22 cellular contexts compared by ENCODE assay signal in the genomic region with DNA sequence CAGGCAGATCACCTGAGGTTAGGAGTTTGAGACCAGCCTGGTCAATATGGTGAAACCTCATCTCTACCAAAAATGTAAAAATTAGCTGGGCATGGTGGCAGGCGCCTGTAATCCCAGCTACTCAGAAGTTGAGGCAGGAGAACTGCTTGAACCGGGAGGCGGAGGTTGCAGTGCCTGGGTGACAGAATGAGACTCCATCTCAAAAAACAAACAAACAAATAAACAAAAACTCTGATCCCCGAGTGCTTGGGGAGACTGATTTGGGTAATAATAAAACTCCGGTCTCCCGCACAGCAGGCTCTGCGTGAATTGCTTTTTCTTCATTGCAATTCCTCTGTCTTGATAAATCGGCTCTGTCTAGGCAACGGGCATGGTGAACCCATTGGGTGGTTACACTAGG.
A peak's percentile ranks its signal among the peaks of the same experiment; 100 is the strongest.
DNase-seq lines count a peak whose midpoint lies in the region; ATAC-seq, FAIRE-seq and TF ChIP-seq lines count a peak whose summit lies in the region.
"Had no signal": no experiment of that assay in that cellular context is flagged by ENCODE, and none has a peak within 500 bp of the region (broad histone marks: within the 10 kb centered on the region; RNA-seq: fewer than 3 reads in every experiment).

No MANE protein-coding gene starts in this region.

- no peak overlapping the region for H2BK15ac ChIP-seq in mesendoderm (replicated peaks; ENCODE audit: low read depth)

- H3K18ac ChIP-seq in mesendoderm (ENCODE audit: low read length), result no peak overlapping the region

- H3K9me3 Mint-ChIP-seq in GM23338, result no peaks in the 10 kb centered on the region
- no peaks in the 10 kb centered on the region for H3K9me3 Mint-ChIP-seq in astrocyte (ENCODE audit: unreplicated experiment)
- H3K9me3 Mint-ChIP-seq: CD4-positive, CD25-positive, alpha-beta regulatory T cell; CD8-positive, alpha-beta memory T cell had no signal

- ATAC-seq in GM23338 (peak; percentile 80), GM19452 (IDR thresholded peaks at IDR 0.05; ENCODE audit: unreplicated experiment) (no peak)
- ATAC-seq: GM12878, K562 had no signal

- no peaks in the 10 kb centered on the region for H3K79me1 ChIP-seq in mesendoderm (ENCODE audit: low read length)

- DNase-seq in GM23338 (ENCODE audit: low spot score) (peak; percentile 35), astrocyte (ENCODE audit: low read depth) (no peak), glomerular visceral epithelial cell (ENCODE audit: extremely low spot score) (no peak), mesendoderm (no peak)
- DNase-seq: ACHN; BE2C; C1 segment of cervical spinal cord; CD4-positive, CD25-positive, alpha-beta regulatory T cell; CD8-positive, alpha-beta memory T cell; COR-L47; DMS 273 treated with DMSO at 0.1 percent for 48 hours; DMS53; DND-41; EL; HCEC 1CT; IMR-90 had no signal

- H4K20me1 ChIP-seq in GM23338 (replicated peaks; ENCODE audit: insufficient read depth) (no peaks in the 10 kb centered on the region), astrocyte (ENCODE audit: insufficient read depth, low read length) (no peaks in the 10 kb centered on the region)

- no peaks in the 10 kb centered on the region for H3K9me3 ChIP-seq in astrocyte (ENCODE audit: insufficient read depth, low read depth, low read length)
- no peaks in the 10 kb centered on the region for H3K9me3 ChIP-seq in iPS-20b (ENCODE audit: insufficient read depth, low read depth, low read length)
- H3K9me3 ChIP-seq: BE2C had no signal

- no peak overlapping the region for H3K56ac ChIP-seq in mesendoderm (ENCODE audit: low read length)

- H3K4me3 ChIP-seq in GM23338 (0 out of 2 replicates have a peak overlapping the region, but pooled peaks have one; percentile 13), astrocyte (ENCODE audit: insufficient read depth, low read depth, low read length) (no peak overlapping the region), iPS-20b (ENCODE audit: low read length) (peak overlapping the region; percentile 6; the same call in 1 of the 2 replicates), mesendoderm (ENCODE audit: low read length) (no peak overlapping the region)
- H3K4me3 ChIP-seq: GM12878, K562 had no signal

- no peak overlapping the region for H2BK120ac ChIP-seq in mesendoderm (ENCODE audit: low read depth, low read length)

- H3K36me3 Mint-ChIP-seq in GM23338 (ENCODE audit: low read depth) (no peaks in the 10 kb centered on the region), astrocyte (ENCODE audit: low read depth, unreplicated experiment) (no peaks in the 10 kb centered on the region)
- H3K36me3 Mint-ChIP-seq: CD4-positive, CD25-positive, alpha-beta regulatory T cell; CD8-positive, alpha-beta memory T cell had no signal

- H3K27me3 Mint-ChIP-seq in GM23338 (ENCODE audit: insufficient read depth, low read depth, poor library complexity) (peaks cover 5% of the 10 kb centered on the region), astrocyte (ENCODE audit: low read depth, unreplicated experiment) (peaks cover 7% of the 10 kb centered on the region)
- H3K27me3 Mint-ChIP-seq: CD4-positive, CD25-positive, alpha-beta regulatory T cell had no signal

- no peak overlapping the region for H2BK5ac ChIP-seq in mesendoderm (ENCODE audit: low read length)

- H3K36me3 ChIP-seq in GM23338 (ENCODE audit: insufficient read depth) (no peaks in the 10 kb centered on the region), astrocyte (ENCODE audit: insufficient read depth, low read length) (no peaks in the 10 kb centered on the region), iPS-20b (ENCODE audit: insufficient read depth, low read depth, low read length) (no peaks in the 10 kb centered on the region), mesendoderm (ENCODE audit: control insufficient read depth, insufficient read depth, low read length) (no peaks in the 10 kb centered on the region)
- H3K36me3 ChIP-seq: BE2C had no signal

- H3K4me1 Mint-ChIP-seq in GM23338 (peaks cover 25% of the 10 kb centered on the region), astrocyte (ENCODE audit: low read depth, unreplicated experiment) (peaks cover 10% of the 10 kb centered on the region)
- H3K4me1 Mint-ChIP-seq: CD4-positive, CD25-positive, alpha-beta regulatory T cell; CD8-positive, alpha-beta memory T cell had no signal

- no peak overlapping the region for H3K9ac ChIP-seq in astrocyte (ENCODE audit: low read length)
- H3K9ac ChIP-seq in iPS-20b (ENCODE audit: low read depth, low read length), result no peak overlapping the region
- no peak overlapping the region for H3K9ac ChIP-seq in mesendoderm (ENCODE audit: low read length)

- H4K5ac ChIP-seq in mesendoderm (ENCODE audit: low read length), result no peak overlapping the region

- no CpG with 5 or more reads among the region's 9 CpGs for WGBS in mesendoderm (ENCODE audit: extremely low coverage, insufficient coverage, low lambda C conversion rate)

- H3K23ac ChIP-seq in mesendoderm (ENCODE audit: low read length), result no peak overlapping the region

- H3K27ac Mint-ChIP-seq in GM23338, result no peak overlapping the region
- no peak overlapping the region for H3K27ac Mint-ChIP-seq in astrocyte (ENCODE audit: unreplicated experiment)
- H3K27ac Mint-ChIP-seq: CD4-positive, CD25-positive, alpha-beta regulatory T cell; CD8-positive, alpha-beta memory T cell had no signal

- H3K79me2 ChIP-seq in GM23338 (replicated peaks; ENCODE audit: insufficient read depth) (no peaks in the 10 kb centered on the region), astrocyte (ENCODE audit: insufficient read depth, low read length) (no peaks in the 10 kb centered on the region), mesendoderm (ENCODE audit: control insufficient read depth, insufficient read depth, low read length) (no peaks in the 10 kb centered on the region)

- no peak overlapping the region for H2AFZ ChIP-seq in GM23338
- H2AFZ ChIP-seq in astrocyte (ENCODE audit: low read depth, low read length), result no peak overlapping the region

- H3K27ac ChIP-seq in GM23338 (ENCODE audit: low read depth), result no peak overlapping the region
- H3K27ac ChIP-seq in astrocyte (ENCODE audit: low read depth, low read length), result no peak overlapping the region
- H3K27ac ChIP-seq in iPS-20b (ENCODE audit: low read length), result no peak overlapping the region
- no peak overlapping the region for H3K27ac ChIP-seq in mesendoderm (ENCODE audit: low read depth, low read length)

- no peak overlapping the region for H4K8ac ChIP-seq in mesendoderm (ENCODE audit: low read depth, low read length)

- H3K4me3 Mint-ChIP-seq in GM23338 (no peak overlapping the region), astrocyte (ENCODE audit: unreplicated experiment) (no peak overlapping the region)
- H3K4me3 Mint-ChIP-seq: CD4-positive, CD25-positive, alpha-beta regulatory T cell; CD8-positive, alpha-beta memory T cell had no signal

- H3K4me2 ChIP-seq in GM23338, result peak overlapping the region; percentile 51
- H3K4me2 ChIP-seq in astrocyte (ENCODE audit: low read length), result no peak overlapping the region
- no peak overlapping the region for H3K4me2 ChIP-seq in mesendoderm (ENCODE audit: low read length)

- H3K4me1 ChIP-seq in GM23338 (ENCODE audit: insufficient read depth), result peaks cover 5% of the 10 kb centered on the region
- peaks cover 11% of the 10 kb centered on the region for H3K4me1 ChIP-seq in astrocyte (ENCODE audit: insufficient read depth, low read length)
- peaks cover 4% of the 10 kb centered on the region; the same call in 1 of the 2 replicates for H3K4me1 ChIP-seq in iPS-20b (ENCODE audit: insufficient read depth, low read length)
- H3K4me1 ChIP-seq in mesendoderm (ENCODE audit: control insufficient read depth, low read depth, low read length), result no peaks in the 10 kb centered on the region
- H3K4me1 ChIP-seq: BE2C had no signal

- peak; percentile 43 for FAIRE-seq in astrocyte (lab: Jason Lieb, UNC)
- FAIRE-seq: GM12878, GM19239, HTR-8/SVneo, K562 had no signal

- H2AK5ac ChIP-seq in mesendoderm (ENCODE audit: low read length), result no peak overlapping the region

- H3K4ac ChIP-seq in mesendoderm (ENCODE audit: low read depth, low read length), result no peak overlapping the region

- TF ChIP-seq CTCF in GM23338 (conservative IDR thresholded peaks at IDR 0.05; ENCODE audit: low read depth in 2 of 2) (no peak), astrocyte (IDR thresholded peaks at IDR 0.05; ENCODE audit: insufficient read depth, low read depth, low read length) (no peak)

- no peaks in the 10 kb centered on the region for H3K27me3 ChIP-seq in GM23338 (ENCODE audit: insufficient read depth)
- H3K27me3 ChIP-seq in astrocyte (ENCODE audit: insufficient read depth, low read length), result no peaks in the 10 kb centered on the region
- peaks cover 6% of the 10 kb centered on the region; the same call in 1 of the 2 replicates for H3K27me3 ChIP-seq in iPS-20b (ENCODE audit: insufficient read depth, low read length)
- H3K27me3 ChIP-seq in mesendoderm (ENCODE audit: insufficient read depth, low read length, poor library complexity), result no peaks in the 10 kb centered on the region
- H3K27me3 ChIP-seq: BE2C had no signal

- H3K9me2 ChIP-seq in GM23338 (ENCODE audit: insufficient read depth), result no peaks in the 10 kb centered on the region

- H3F3A ChIP-seq in GM23338 (replicated peaks; ENCODE audit: low read depth), result no peaks in the 10 kb centered on the region

Comparison
In these comparisons a context has a peak if more than half of its experiments do, and no peak if none do; other contexts are left out.
1. H3K4me3 ChIP-seq: peak in GM23338 (single experiment) and iPS-20b (single experiment); none in astrocyte (single experiment) and mesendoderm (single experiment).